ENCODE assay signal across 1 cellular context in genomic region chr3:139677341-139678155, GRCh38.
TF ChIP-seq lines count a peak whose summit lies in the region.

Gene NMNAT3 (minus strand): TSS chr3:139677972. CDS start chr3:139627724, 50,248 bp downstream.

TF ChIP-seq in HepG2, 621 proteins besides CTCF, POLR2A, EP300 and RAD21 (continued from another document and continues in another):
- TF ChIP-seq, protein P1, sequence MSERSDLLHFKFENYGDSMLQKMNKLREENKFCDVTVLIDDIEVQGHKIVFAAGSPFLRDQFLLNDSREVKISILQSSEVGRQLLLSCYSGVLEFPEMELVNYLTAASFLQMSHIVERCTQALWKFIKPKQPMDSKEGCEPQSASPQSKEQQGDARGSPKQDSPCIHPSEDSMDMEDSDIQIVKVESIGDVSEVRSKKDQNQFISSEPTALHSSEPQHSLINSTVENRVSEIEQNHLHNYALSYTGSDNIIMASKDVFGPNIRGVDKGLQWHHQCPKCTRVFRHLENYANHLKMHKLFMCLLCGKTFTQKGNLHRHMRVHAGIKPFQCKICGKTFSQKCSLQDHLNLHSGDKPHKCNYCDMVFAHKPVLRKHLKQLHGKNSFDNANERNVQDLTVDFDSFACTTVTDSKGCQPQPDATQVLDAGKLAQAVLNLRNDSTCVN (CRISPR knock-in tag; IDR thresholded peaks at IDR 0.05; ENCODE audit: borderline replicate concordance) = 0 out of 2 replicates have a peak, but pooled peaks have one; percentile 26
- TF ChIP-seq PPARG (CRISPR knock-in tag; conservative IDR thresholded peaks at IDR 0.05) (no peak), HNRNPLL (IDR thresholded peaks at IDR 0.05; ENCODE audit: low read depth, low read length, poor library complexity, severe bottlenecking) (peak; percentile 54), ZNF547 (CRISPR knock-in tag; IDR thresholded peaks at IDR 0.05) (peak; percentile 72; the same call in 1 of the 2 replicates), HNF4G (IDR thresholded peaks at IDR 0.05; ENCODE audit: borderline replicate concordance, low read depth, low read length) (no peak), HNF4G (CRISPR knock-in tag; IDR thresholded peaks at IDR 0.05; ENCODE audit: borderline replicate concordance, low read depth) (no peak), WIZ (CRISPR knock-in tag; IDR thresholded peaks at IDR 0.05) (0 out of 2 replicates have a peak, but pooled peaks have one; percentile 29), MXI1 (IDR thresholded peaks at IDR 0.05; ENCODE audit: borderline replicate concordance, low read depth, low read length) (0 out of 3 replicates have a peak, but pooled peaks have one; percentile 6), MXD3 (CRISPR knock-in tag; IDR thresholded peaks at IDR 0.05) (peak; percentile 68), ATAD3A (CRISPR knock-in tag; IDR thresholded peaks at IDR 0.05) (no peak), KMT2A (CRISPR knock-in tag; IDR thresholded peaks at IDR 0.05) (no peak), ZNF501 (CRISPR knock-in tag; IDR thresholded peaks at IDR 0.05) (peak; percentile 79), GPBP1L1 (CRISPR knock-in tag; IDR thresholded peaks at IDR 0.05) (no peak), BRF2 (CRISPR knock-in tag; IDR thresholded peaks at IDR 0.05) (0 out of 2 replicates have a peak, but pooled peaks have one; percentile 66), ZNF773 (CRISPR knock-in tag; IDR thresholded peaks at IDR 0.05; ENCODE audit: borderline replicate concordance) (no peak), ZMAT3 (CRISPR knock-in tag; conservative IDR thresholded peaks at IDR 0.05) (0 out of 2 replicates have a peak, but pooled peaks have one; percentile 50), TCF7 (IDR thresholded peaks at IDR 0.05; ENCODE audit: low read depth) (no peak), SMYD3 (CRISPR knock-in tag; IDR thresholded peaks at IDR 0.05) (0 out of 2 replicates have a peak, but pooled peaks have one; percentile 37), KDM2A (CRISPR knock-in tag; IDR thresholded peaks at IDR 0.05; ENCODE audit: borderline replicate concordance, low read depth) (peak; percentile 56), USF2 (IDR thresholded peaks at IDR 0.05; ENCODE audit: low read depth, low read length) (peak; percentile 69), USF2 (CRISPR knock-in tag; IDR thresholded peaks at IDR 0.05; ENCODE audit: borderline replicate concordance) (peak; percentile 94; the same call in 1 of the 2 replicates), ZBTB25 (CRISPR knock-in tag; IDR thresholded peaks at IDR 0.05) (0 out of 2 replicates have a peak, but pooled peaks have one; percentile 41), SMAD3 (CRISPR knock-in tag; IDR thresholded peaks at IDR 0.05) (peak; percentile 17; the same call in 1 of the 2 replicates), UBTF (CRISPR knock-in tag; IDR thresholded peaks at IDR 0.05) (peak; percentile 84), ZNF484 (CRISPR knock-in tag; IDR thresholded peaks at IDR 0.05; ENCODE audit: borderline replicate concordance, low read depth) (no peak)
- TF ChIP-seq, protein P2, sequence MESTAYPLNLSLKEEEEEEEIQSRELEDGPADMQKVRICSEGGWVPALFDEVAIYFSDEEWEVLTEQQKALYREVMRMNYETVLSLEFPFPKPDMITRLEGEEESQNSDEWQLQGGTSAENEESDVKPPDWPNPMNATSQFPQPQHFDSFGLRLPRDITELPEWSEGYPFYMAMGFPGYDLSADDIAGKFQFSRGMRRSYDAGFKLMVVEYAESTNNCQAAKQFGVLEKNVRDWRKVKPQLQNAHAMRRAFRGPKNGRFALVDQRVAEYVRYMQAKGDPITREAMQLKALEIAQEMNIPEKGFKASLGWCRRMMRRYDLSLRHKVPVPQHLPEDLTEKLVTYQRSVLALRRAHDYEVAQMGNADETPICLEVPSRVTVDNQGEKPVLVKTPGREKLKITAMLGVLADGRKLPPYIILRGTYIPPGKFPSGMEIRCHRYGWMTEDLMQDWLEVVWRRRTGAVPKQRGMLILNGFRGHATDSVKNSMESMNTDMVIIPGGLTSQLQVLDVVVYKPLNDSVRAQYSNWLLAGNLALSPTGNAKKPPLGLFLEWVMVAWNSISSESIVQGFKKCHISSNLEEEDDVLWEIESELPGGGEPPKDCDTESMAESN (CRISPR knock-in tag; conservative IDR thresholded peaks at IDR 0.05) = peak; percentile 29; the same call in 1 of the 2 replicates
- TF ChIP-seq, protein P3, sequence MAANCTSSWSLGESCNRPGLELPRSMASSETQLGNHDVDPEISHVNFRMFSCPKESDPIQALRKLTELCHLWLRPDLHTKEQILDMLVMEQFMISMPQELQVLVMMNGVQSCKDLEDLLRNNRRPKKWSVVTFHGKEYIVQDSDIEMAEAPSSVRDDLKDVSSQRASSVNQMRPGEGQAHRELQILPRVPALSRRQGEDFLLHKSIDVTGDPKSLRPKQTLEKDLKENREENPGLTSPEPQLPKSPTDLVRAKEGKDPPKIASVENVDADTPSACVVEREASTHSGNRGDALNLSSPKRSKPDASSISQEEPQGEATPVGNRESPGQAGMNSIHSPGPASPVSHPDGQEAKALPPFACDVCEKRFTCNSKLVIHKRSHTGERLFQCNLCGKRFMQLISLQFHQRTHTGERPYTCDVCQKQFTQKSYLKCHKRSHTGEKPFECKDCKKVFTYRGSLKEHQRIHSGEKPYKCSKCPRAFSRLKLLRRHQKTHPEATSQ (CRISPR knock-in tag; IDR thresholded peaks at IDR 0.05; ENCODE audit: borderline replicate concordance) = peak; percentile 57; the same call in 1 of the 2 replicates
- TF ChIP-seq, protein P4, sequence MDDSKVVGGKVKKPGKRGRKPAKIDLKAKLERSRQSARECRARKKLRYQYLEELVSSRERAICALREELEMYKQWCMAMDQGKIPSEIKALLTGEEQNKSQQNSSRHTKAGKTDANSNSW (CRISPR knock-in tag; IDR thresholded peaks at IDR 0.05; ENCODE audit: borderline replicate concordance) = no peak
- TF ChIP-seq, protein P5, sequence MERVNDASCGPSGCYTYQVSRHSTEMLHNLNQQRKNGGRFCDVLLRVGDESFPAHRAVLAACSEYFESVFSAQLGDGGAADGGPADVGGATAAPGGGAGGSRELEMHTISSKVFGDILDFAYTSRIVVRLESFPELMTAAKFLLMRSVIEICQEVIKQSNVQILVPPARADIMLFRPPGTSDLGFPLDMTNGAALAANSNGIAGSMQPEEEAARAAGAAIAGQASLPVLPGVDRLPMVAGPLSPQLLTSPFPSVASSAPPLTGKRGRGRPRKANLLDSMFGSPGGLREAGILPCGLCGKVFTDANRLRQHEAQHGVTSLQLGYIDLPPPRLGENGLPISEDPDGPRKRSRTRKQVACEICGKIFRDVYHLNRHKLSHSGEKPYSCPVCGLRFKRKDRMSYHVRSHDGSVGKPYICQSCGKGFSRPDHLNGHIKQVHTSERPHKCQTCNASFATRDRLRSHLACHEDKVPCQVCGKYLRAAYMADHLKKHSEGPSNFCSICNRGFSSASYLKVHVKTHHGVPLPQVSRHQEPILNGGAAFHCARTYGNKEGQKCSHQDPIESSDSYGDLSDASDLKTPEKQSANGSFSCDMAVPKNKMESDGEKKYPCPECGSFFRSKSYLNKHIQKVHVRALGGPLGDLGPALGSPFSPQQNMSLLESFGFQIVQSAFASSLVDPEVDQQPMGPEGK (CRISPR knock-in tag; IDR thresholded peaks at IDR 0.05) = peak; percentile 15
- TF ChIP-seq, protein P6, sequence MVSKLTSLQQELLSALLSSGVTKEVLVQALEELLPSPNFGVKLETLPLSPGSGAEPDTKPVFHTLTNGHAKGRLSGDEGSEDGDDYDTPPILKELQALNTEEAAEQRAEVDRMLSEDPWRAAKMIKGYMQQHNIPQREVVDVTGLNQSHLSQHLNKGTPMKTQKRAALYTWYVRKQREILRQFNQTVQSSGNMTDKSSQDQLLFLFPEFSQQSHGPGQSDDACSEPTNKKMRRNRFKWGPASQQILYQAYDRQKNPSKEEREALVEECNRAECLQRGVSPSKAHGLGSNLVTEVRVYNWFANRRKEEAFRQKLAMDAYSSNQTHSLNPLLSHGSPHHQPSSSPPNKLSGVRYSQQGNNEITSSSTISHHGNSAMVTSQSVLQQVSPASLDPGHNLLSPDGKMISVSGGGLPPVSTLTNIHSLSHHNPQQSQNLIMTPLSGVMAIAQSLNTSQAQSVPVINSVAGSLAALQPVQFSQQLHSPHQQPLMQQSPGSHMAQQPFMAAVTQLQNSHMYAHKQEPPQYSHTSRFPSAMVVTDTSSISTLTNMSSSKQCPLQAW (CRISPR knock-in tag; IDR thresholded peaks at IDR 0.05) = 0 out of 2 replicates have a peak, but pooled peaks have one; percentile 62
